1 cellular context compared by ENCODE assay signal in the genomic region with DNA sequence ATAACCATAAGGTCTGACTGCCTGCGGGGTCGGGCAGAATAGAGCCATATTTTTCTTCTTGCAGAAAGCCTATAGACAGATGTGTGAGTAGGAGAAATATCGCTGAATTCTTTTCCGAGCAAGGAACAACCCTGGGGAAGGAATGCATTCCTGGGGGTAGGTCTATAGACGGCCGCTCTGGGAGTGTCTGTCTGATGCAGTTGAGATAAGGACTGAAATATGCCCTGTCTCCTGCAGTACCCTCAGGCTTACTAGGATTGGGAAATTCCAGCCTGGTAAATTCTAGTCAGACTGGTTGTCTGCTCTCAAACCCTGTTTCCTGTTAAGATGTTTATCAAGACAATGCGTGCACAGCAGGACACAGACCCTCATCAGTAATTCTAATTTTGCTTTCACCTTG.
TF ChIP-seq lines count a peak whose summit lies in the region.

No MANE protein-coding gene starts in this region.

TF ChIP-seq in HEK293, 187 proteins besides CTCF, POLR2A, EP300 and RAD21:
- TF ChIP-seq SETDB1 (IDR thresholded peaks at IDR 0.05; ENCODE audit: insufficient read length, low read length) = peak; percentile 90
